6 cellular contexts compared by ENCODE assay signal in genomic region chr4:164413743-164414142, GRCh38.
"Had no signal": no experiment of that assay in that cellular context is flagged by ENCODE, and none has a peak within 500 bp of the region (broad histone marks: within the 10 kb centered on the region; RNA-seq: fewer than 3 reads in every experiment).

No MANE protein-coding gene starts in this region.

- H3K4me3 ChIP-seq: K562 had no signal

- H3K4me2 ChIP-seq: KMS-11 had no signal

- DNase-seq: IMR-90, KBM-7, KG1 had no signal

- H3K9ac ChIP-seq: KMS-11 had no signal

- H3K27ac ChIP-seq: HL-60, KMS-11 had no signal
